8 cellular contexts compared by ENCODE assay signal in the genomic region with DNA sequence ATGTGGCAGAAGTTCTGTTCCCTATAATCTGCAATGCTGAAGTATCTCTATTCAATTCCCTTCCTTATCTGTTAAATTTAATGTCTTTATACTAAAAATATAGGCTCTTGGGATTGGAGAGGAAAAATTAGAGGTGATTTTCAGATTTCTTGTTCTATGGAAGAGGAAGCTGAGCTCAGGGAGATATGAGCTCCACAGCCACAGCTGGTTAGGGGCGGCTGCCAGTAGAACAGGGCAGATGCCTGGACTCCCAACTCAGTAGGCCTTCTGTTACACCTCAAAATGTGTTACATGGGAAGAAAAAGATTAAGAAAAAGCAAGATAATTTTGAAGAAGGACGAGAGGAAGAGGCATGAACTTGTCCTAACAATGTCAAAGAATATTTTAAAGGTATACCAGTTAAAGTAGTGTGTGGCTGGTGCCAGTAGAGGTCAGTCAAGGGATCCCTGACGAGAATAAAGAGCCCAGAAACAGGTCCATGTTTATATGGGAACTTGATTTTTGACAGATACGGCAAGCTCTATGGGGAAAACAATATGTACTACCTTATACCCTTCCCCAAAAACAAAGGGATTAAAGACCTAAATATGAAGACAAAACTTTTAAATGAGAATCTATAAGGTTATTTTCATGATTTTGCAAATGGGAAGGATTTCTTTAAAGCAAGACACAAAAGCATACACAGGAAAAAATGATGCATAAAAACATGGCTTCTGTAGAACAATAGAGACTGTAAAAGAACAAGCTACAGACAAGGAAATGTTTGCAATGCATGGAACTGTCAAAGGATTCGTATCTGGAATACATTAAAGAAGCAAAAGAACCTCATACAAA. TPM values are rescaled to one million over a fixed set of nuclear protein-coding genes. Genes with fewer than 3 reads are reported as not detected.
DNase-seq lines count a peak whose midpoint lies in the region; ATAC-seq, FAIRE-seq and TF ChIP-seq lines count a peak whose summit lies in the region.

No MANE protein-coding gene starts in this region.

- no peaks in the 10 kb centered on the region for H3K79me2 ChIP-seq in SK-N-SH (ENCODE audit: insufficient read depth)

- no peak overlapping the region for H3K9ac ChIP-seq in SK-N-SH

- TF ChIP-seq RAD21 in SK-N-SH (IDR thresholded peaks at IDR 0.05; ENCODE audit: low read length) = peak; percentile 55

- ATAC-seq in HG03378 (IDR thresholded peaks at IDR 0.05; ENCODE audit: unreplicated experiment) = peak; percentile 39
- no peak for ATAC-seq in stimulated activated effector memory CD8-positive, alpha-beta T cell treated with anti-CD3 and anti-CD28 coated beads, Interleukin-12 subunit alpha, Interleukin-12 subunit beta, amount 100 ng/mL, for 72 hours

- no peaks in the 10 kb centered on the region for H3K4me1 ChIP-seq in SK-N-SH (ENCODE audit: control insufficient read depth in 1 of 2, insufficient read depth in 2 of 2, low read depth in 1 of 2, low read length in 1 of 2)
- H3K4me1 ChIP-seq in stomach = peaks cover 0 to 3% (median 0%) of the 10 kb centered on the region in 4 donors

- no peaks in the 10 kb centered on the region for H4K20me1 ChIP-seq in SK-N-SH (ENCODE audit: insufficient read depth)

- no peaks in the 10 kb centered on the region for H3K9me2 ChIP-seq in SK-N-SH

- no peaks in the 10 kb centered on the region for H3K9me3 Mint-ChIP-seq in stimulated activated effector memory CD8-positive, alpha-beta T cell treated with anti-CD3 and anti-CD28 coated beads, Interleukin-12 subunit alpha, Interleukin-12 subunit beta, amount 100 ng/mL, for 72 hours

- DNase-seq in SK-N-SH (peak; percentile 61), fibroblast of the conjunctiva (ENCODE audit: low read depth) (peak; percentile 5), stomach (no peak), NCI-H2107 treated with DMSO at 0.1 percent for 48 hours (lab: John Stamatoyannopoulos, UW; ENCODE audit: unreplicated experiment) (no peak)
- no peak for DNase-seq in stimulated activated effector memory CD8-positive, alpha-beta T cell treated with anti-CD3 and anti-CD28 coated beads, Interleukin-12 subunit alpha, Interleukin-12 subunit beta, amount 100 ng/mL, for 72 hours (ENCODE audit: low spot score in 2 of 2)

- no peak for TF ChIP-seq POLR2A in stomach (IDR thresholded peaks at IDR 0.05)

- no peak overlapping the region for H3K4me3 Mint-ChIP-seq in stimulated activated effector memory CD8-positive, alpha-beta T cell treated with anti-CD3 and anti-CD28 coated beads, Interleukin-12 subunit alpha, Interleukin-12 subunit beta, amount 100 ng/mL, for 72 hours

- no peak overlapping the region for H3K4me2 ChIP-seq in SK-N-SH

- no peak overlapping the region for H2AFZ ChIP-seq in SK-N-SH (ENCODE audit: low read depth)

- intact Hi-C loops in stomach (cut with DNase I; ENCODE audit: low total_unique reads) = no loop called here

- H3K27ac Mint-ChIP-seq in stimulated activated effector memory CD8-positive, alpha-beta T cell treated with anti-CD3 and anti-CD28 coated beads, Interleukin-12 subunit alpha, Interleukin-12 subunit beta, amount 100 ng/mL, for 72 hours = peak overlapping the region; percentile 45

- H3K36me3 ChIP-seq in SK-N-SH (replicated peaks in 1 of 2; ENCODE audit: control insufficient read depth in 1 of 2, insufficient read depth in 2 of 2, low read length in 1 of 2) (peaks cover 24 to 26% of the 10 kb centered on the region in 2 experiments), stomach (peaks cover 11 to 36% (median 25%) of the 10 kb centered on the region in 4 donors)

- no peaks in the 10 kb centered on the region for H3K27me3 ChIP-seq in SK-N-SH (ENCODE audit: insufficient read depth)
- no peaks in the 10 kb centered on the region for H3K27me3 ChIP-seq in stomach

- TF ChIP-seq EP300 in SK-N-SH (IDR thresholded peaks at IDR 0.05; ENCODE audit: borderline replicate concordance in 1 of 2, low read depth in 1 of 2, low read length in 1 of 2) (no peak), stomach (IDR thresholded peaks at IDR 0.05) (no peak)

- peak; percentile 65 for TF ChIP-seq CTCF in SK-N-SH (IDR thresholded peaks at IDR 0.05)
- TF ChIP-seq CTCF in stomach (IDR thresholded peaks at IDR 0.05) = peak in 3 of 7 experiments; percentile 8 to 29 (median 12)

- POLR2A ChIA-PET in SK-N-SH (lab: Yijun Ruan, JAX) = no interaction called here

- peaks cover 16% of the 10 kb centered on the region for H3K4me1 Mint-ChIP-seq in stimulated activated effector memory CD8-positive, alpha-beta T cell treated with anti-CD3 and anti-CD28 coated beads, Interleukin-12 subunit alpha, Interleukin-12 subunit beta, amount 100 ng/mL, for 72 hours

- peaks cover 37% of the 10 kb centered on the region for H3K36me3 Mint-ChIP-seq in stimulated activated effector memory CD8-positive, alpha-beta T cell treated with anti-CD3 and anti-CD28 coated beads, Interleukin-12 subunit alpha, Interleukin-12 subunit beta, amount 100 ng/mL, for 72 hours

- H3K27ac ChIP-seq in SK-N-SH (ENCODE audit: low read depth in 2 of 2, low read length in 1 of 2) (no peak overlapping the region), stomach (no peak overlapping the region)

- CTCF ChIA-PET in SK-N-SH (lab: Yijun Ruan, JAX) = interaction anchor here (0.6 to 2.2 kb wide), 20 partner anchors 9 to 1001 kb away, joined by 3 to 11 read pairs (median 4); no protein-coding TSS in a partner anchor

- FAIRE-seq in A204.1 (lab: Jason Lieb, UNC) = peak; percentile 93
- FAIRE-seq in G401.6 (lab: Jason Lieb, UNC) = peak; percentile 86

- no peaks in the 10 kb centered on the region for H3K9me3 ChIP-seq in SK-N-SH
- no peaks in the 10 kb centered on the region for H3K9me3 ChIP-seq in stomach

- 48% methylated on average over 5 of the region's 5 CpGs for WGBS in SK-N-SH (ENCODE audit: low lambda C conversion rate)
- WGBS in stomach, 5 donors = 45 to 56% (median 46%) methylated on average over 5 of the region's 5 CpGs

- H3K4me3 ChIP-seq in SK-N-SH (ENCODE audit: low read depth in 2 of 2, low read length in 1 of 2) = no peak overlapping the region
- H3K4me3 ChIP-seq in stomach = no peak overlapping the region

- peaks cover 16% of the 10 kb centered on the region for H3F3A ChIP-seq in SK-N-SH (replicated peaks; ENCODE audit: insufficient read depth)

TF ChIP-seq in SK-N-SH, 30 proteins besides CTCF, POLR2A, EP300 and RAD21:
- TF ChIP-seq MEF2A (IDR thresholded peaks at IDR 0.05; ENCODE audit: borderline replicate concordance, low read depth) (no peak), TAF1 (IDR thresholded peaks at IDR 0.05; ENCODE audit: borderline replicate concordance, low read depth, low read length) (no peak), SMC3 (IDR thresholded peaks at IDR 0.05; ENCODE audit: low read depth, low read length) (peak; percentile 21; the same call in 1 of the 2 replicates), SIN3A (IDR thresholded peaks at IDR 0.05; ENCODE audit: borderline replicate concordance, low read depth, low read length) (no peak)
- TF ChIP-seq, protein P1, sequence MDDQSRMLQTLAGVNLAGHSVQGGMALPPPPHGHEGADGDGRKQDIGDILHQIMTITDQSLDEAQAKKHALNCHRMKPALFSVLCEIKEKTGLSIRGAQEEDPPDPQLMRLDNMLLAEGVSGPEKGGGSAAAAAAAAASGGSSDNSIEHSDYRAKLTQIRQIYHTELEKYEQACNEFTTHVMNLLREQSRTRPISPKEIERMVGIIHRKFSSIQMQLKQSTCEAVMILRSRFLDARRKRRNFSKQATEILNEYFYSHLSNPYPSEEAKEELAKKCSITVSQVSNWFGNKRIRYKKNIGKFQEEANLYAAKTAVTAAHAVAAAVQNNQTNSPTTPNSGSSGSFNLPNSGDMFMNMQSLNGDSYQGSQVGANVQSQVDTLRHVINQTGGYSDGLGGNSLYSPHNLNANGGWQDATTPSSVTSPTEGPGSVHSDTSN (IDR thresholded peaks at IDR 0.05) = no peak
- TF ChIP-seq, protein P2, sequence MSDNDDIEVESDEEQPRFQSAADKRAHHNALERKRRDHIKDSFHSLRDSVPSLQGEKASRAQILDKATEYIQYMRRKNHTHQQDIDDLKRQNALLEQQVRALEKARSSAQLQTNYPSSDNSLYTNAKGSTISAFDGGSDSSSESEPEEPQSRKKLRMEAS (IDR thresholded peaks at IDR 0.05; ENCODE audit: low read depth) = no peak

RNA-seq across cellular contexts. Expression of a gene that starts 28.7 kb away (rescaled TPM):
- polyA plus RNA-seq in SK-N-SH (2012; rRNA removed) (8.8 and 9.7 TPM in 2 replicates), stomach (10 to 100 TPM; 21.8 to 32.2 (median 22.1) TPM)
- polyA plus RNA-seq in SK-N-SH (2012; cell fraction: cytosol; rRNA removed) = 14.3 and 25.5 TPM in 2 replicates
- polyA plus RNA-seq in SK-N-SH (2012; cell fraction: nucleus; rRNA removed) = 3.8 and 7.4 TPM in 2 replicates
- total RNA-seq in stomach = 10 to 100 TPM; 30.4 to 69.4 (median 32.3) TPM

RNA-seq across cellular contexts. Expression of a gene that starts 42.6 kb away (rescaled TPM):
- 18.4 and 22.9 TPM in 2 replicates for polyA plus RNA-seq in SK-N-SH (2012; rRNA removed)
- polyA plus RNA-seq in SK-N-SH (2012; cell fraction: cytosol; rRNA removed) = 30.4 and 43.9 TPM in 2 replicates
- 4.8 and 13.1 TPM in 2 replicates for polyA plus RNA-seq in SK-N-SH (2012; cell fraction: nucleus; rRNA removed)
- total RNA-seq in stomach = 10 to 100 TPM in 3 of 5 donors, 1 to 10 TPM in 1, not detected in 1; 3.8 to 36.2 (median 15.5) TPM
- polyA plus RNA-seq in stomach = 10 to 100 TPM; 17.1 to 22.5 (median 21.4) TPM

RNA-seq across cellular contexts. Expression of a gene that starts 42.8 kb away (rescaled TPM):
- polyA plus RNA-seq in SK-N-SH (2012; rRNA removed) = 18.2 and 21.2 TPM in 2 replicates
- 17.7 and 22.3 TPM in 2 replicates for polyA plus RNA-seq in SK-N-SH (2012; cell fraction: cytosol; rRNA removed)
- 13.7 and 19.5 TPM in 2 replicates for polyA plus RNA-seq in SK-N-SH (2012; cell fraction: nucleus; rRNA removed)
- 10 to 100 TPM in 3 of 5 donors, 1 to 10 TPM in 2; 4.9 to 33.6 (median 15.5) TPM for total RNA-seq in stomach
- 10 to 100 TPM in 2 of 3 donors, 1 to 10 TPM in 1; 8.1 to 15.3 (median 14.9) TPM for polyA plus RNA-seq in stomach

Comparison
In these comparisons a context has a peak if more than half of its experiments do, and no peak if none do; other contexts are left out.
1. DNase-seq: peak in SK-N-SH (single experiment) and fibroblast of the conjunctiva (single experiment); none in stimulated activated effector memory CD8-positive, alpha-beta T cell treated with anti-CD3 and anti-CD28 coated beads, Interleukin-12 subunit alpha, Interleukin-12 subunit beta, amount 100 ng/mL, for 72 hours (0 of 2), stomach (single experiment) and NCI-H2107 treated with DMSO at 0.1 percent for 48 hours (single experiment).